ENCODE assay signal across 29 cellular contexts in the genomic region with DNA sequence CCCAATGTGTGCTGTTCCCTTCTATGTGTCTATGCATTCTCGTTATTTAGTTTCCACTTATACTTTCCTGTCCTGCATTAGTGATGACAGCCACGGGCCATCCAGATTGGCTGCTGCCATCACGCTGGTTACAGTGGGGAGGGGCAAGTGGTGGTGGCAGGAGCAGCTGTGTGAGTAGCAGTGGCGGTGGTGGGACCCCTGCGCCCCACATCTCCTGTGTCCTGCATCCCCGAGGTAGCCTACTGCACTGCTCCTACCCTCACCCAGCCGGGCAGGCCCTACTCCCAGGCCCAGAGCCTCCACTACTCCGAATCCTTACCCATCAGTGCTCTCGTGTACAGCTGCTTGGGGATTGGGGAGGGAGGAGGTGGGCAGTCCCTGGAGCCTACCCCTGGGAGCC.
"Had no signal": no experiment of that assay in that cellular context is flagged by ENCODE, and none has a peak within 500 bp of the region (broad histone marks: within the 10 kb centered on the region; RNA-seq: fewer than 3 reads in every experiment).

No MANE protein-coding gene starts in this region.

- H3K27ac Mint-ChIP-seq: activated CD4-positive, alpha-beta memory T cell treated with anti-CD3 and anti-CD28 coated beads, Interleukin-2, amount 10 ng/mL, durations not matched to agents 7 days and 5 days; activated CD8-positive, alpha-beta memory T cell treated with anti-CD3 and anti-CD28 coated beads, Interleukin-2, amount 10 ng/mL, durations not matched to agents 7 days and 5 days; activated naive CD4-positive, alpha-beta T cell treated with anti-CD3 and anti-CD28 coated beads, Interleukin-2, amount 10 ng/mL, durations not matched to agents 7 days and 5 days; activated naive CD8-positive, alpha-beta T cell; activated naive CD8-positive, alpha-beta T cell treated with anti-CD3 and anti-CD28 coated beads, Interleukin-2, amount 50 U/mL, for 24 hours; brain had no signal

- DNase-seq: activated CD4-positive, alpha-beta memory T cell treated with anti-CD3 and anti-CD28 coated beads, Interleukin-2, amount 10 ng/mL, durations not matched to agents 7 days and 5 days; activated CD4-positive, alpha-beta T cell treated with anti-CD3 and anti-CD28 coated beads for 1 hour; activated CD4-positive, alpha-beta T cell treated with anti-CD3 and anti-CD28 coated beads for 48 hours; activated CD4-positive, CD25-positive, alpha-beta regulatory T cell; activated CD8-positive, alpha-beta memory T cell treated with anti-CD3 and anti-CD28 coated beads for 24 hours; activated CD8-positive, alpha-beta memory T cell treated with anti-CD3 and anti-CD28 coated beads, Interleukin-2, amount 10 ng/mL, durations not matched to agents 7 days and 5 days; activated CD8-positive, alpha-beta memory T cell treated with anti-CD3 and anti-CD28 coated beads, Interleukin-2, amount 50 U/mL, for 48 hours; activated effector memory CD4-positive, alpha-beta T cell treated with Interleukin-2 at 50 U/mL for 16 hours; activated naive CD4-positive, alpha-beta T cell treated with anti-CD3 and anti-CD28 coated beads, Interleukin-2, amount 10 ng/mL, durations not matched to agents 7 days and 5 days; activated naive CD8-positive, alpha-beta T cell treated with anti-CD3 and anti-CD28 coated beads, Interleukin-2, amount 50 U/mL, for 24 hours; activated T-cell treated with anti-CD3 and anti-CD28 coated beads, Interleukin-2, amount 50 U/mL, for 48 hours; anterior cingulate cortex; NCI-H1092 treated with DMSO at 0.1 percent for 48 hours; NCI-H1417; NCI-H187 treated with DMSO at 0.1 percent for 48 hours; NCI-H2081 treated with DMSO at 0.1 percent for 48 hours; NCI-H226; NCI-H524 treated with DMSO at 0.1 percent for 48 hours; NCI-H748 treated with DMSO at 0.1 percent for 48 hours; NK-92 treated with Interleukin-12 subunit alpha and Interleukin-12 subunit beta, amount 100 ng/mL, for 24 hours; PC-9; Right ventricle myocardium superior; SW 1271; T1000; WERI-Rb-1 had no signal

- H3K27me3 Mint-ChIP-seq: activated CD4-positive, alpha-beta memory T cell treated with anti-CD3 and anti-CD28 coated beads, Interleukin-2, amount 10 ng/mL, durations not matched to agents 7 days and 5 days; activated CD8-positive, alpha-beta memory T cell treated with anti-CD3 and anti-CD28 coated beads, Interleukin-2, amount 10 ng/mL, durations not matched to agents 7 days and 5 days; activated naive CD4-positive, alpha-beta T cell treated with anti-CD3 and anti-CD28 coated beads, Interleukin-2, amount 10 ng/mL, durations not matched to agents 7 days and 5 days; activated naive CD8-positive, alpha-beta T cell; activated naive CD8-positive, alpha-beta T cell treated with anti-CD3 and anti-CD28 coated beads, Interleukin-2, amount 50 U/mL, for 24 hours had no signal

- H3K4me3 Mint-ChIP-seq: activated CD4-positive, alpha-beta memory T cell treated with anti-CD3 and anti-CD28 coated beads, Interleukin-2, amount 10 ng/mL, durations not matched to agents 7 days and 5 days; activated CD8-positive, alpha-beta memory T cell treated with anti-CD3 and anti-CD28 coated beads, Interleukin-2, amount 10 ng/mL, durations not matched to agents 7 days and 5 days; activated naive CD4-positive, alpha-beta T cell treated with anti-CD3 and anti-CD28 coated beads, Interleukin-2, amount 10 ng/mL, durations not matched to agents 7 days and 5 days; activated naive CD8-positive, alpha-beta T cell; activated naive CD8-positive, alpha-beta T cell treated with anti-CD3 and anti-CD28 coated beads, Interleukin-2, amount 50 U/mL, for 24 hours; brain had no signal

- H3K36me3 Mint-ChIP-seq: activated CD8-positive, alpha-beta memory T cell treated with anti-CD3 and anti-CD28 coated beads, Interleukin-2, amount 10 ng/mL, durations not matched to agents 7 days and 5 days; activated naive CD4-positive, alpha-beta T cell treated with anti-CD3 and anti-CD28 coated beads, Interleukin-2, amount 10 ng/mL, durations not matched to agents 7 days and 5 days; activated naive CD8-positive, alpha-beta T cell; brain had no signal

- H3K36me3 ChIP-seq: WERI-Rb-1 had no signal

- H3K4me3 ChIP-seq: K562, PC-9 had no signal

- H3K27ac ChIP-seq: PC-9, RWPE1, WERI-Rb-1 had no signal

- H3K4me1 Mint-ChIP-seq: activated CD4-positive, alpha-beta memory T cell treated with anti-CD3 and anti-CD28 coated beads, Interleukin-2, amount 10 ng/mL, durations not matched to agents 7 days and 5 days; activated CD8-positive, alpha-beta memory T cell treated with anti-CD3 and anti-CD28 coated beads, Interleukin-2, amount 10 ng/mL, durations not matched to agents 7 days and 5 days; activated naive CD4-positive, alpha-beta T cell treated with anti-CD3 and anti-CD28 coated beads, Interleukin-2, amount 10 ng/mL, durations not matched to agents 7 days and 5 days; activated naive CD8-positive, alpha-beta T cell treated with anti-CD3 and anti-CD28 coated beads, Interleukin-2, amount 50 U/mL, for 24 hours; brain had no signal

- ATAC-seq: activated CD8-positive, alpha-beta memory T cell treated with anti-CD3 and anti-CD28 coated beads, Interleukin-2, amount 10 ng/mL, durations not matched to agents 7 days and 5 days; activated naive CD8-positive, alpha-beta T cell treated with anti-CD3 and anti-CD28 coated beads, Interleukin-2, amount 50 U/mL, for 24 hours; K562 had no signal
